10 cellular contexts compared by ENCODE assay signal in the genomic region with DNA sequence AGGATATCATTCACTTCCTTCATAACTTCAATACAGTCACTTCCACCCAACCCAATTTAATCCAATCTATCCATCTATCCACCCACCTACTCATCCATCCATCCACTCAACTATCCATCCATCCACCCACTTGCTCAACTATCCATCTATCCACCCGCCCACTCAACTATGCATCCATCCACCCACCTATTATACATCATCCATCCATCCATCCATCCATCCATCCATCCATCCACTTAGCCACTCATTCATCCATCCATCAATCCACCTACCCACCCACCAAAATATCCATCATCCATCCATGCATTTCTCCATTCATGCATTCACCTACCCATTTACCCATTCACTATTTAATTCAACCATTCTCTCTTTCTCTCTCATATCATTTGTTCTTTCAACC.
"Had no signal": no experiment of that assay in that cellular context is flagged by ENCODE, and none has a peak within 500 bp of the region (broad histone marks: within the 10 kb centered on the region; RNA-seq: fewer than 3 reads in every experiment).

No MANE protein-coding gene starts in this region.

- DNase-seq: GM23248, GOT3, H9, HCEC 1CT, HFFc6, IMR-90, KG1 had no signal

- H3K4me3 ChIP-seq: GM23248, K562 had no signal

- H3K27ac ChIP-seq: GM23248, HL-60 had no signal

- FAIRE-seq: H54, K562 had no signal
